Comparison of ENCODE assay signal across 20 cellular contexts in the genomic region with DNA sequence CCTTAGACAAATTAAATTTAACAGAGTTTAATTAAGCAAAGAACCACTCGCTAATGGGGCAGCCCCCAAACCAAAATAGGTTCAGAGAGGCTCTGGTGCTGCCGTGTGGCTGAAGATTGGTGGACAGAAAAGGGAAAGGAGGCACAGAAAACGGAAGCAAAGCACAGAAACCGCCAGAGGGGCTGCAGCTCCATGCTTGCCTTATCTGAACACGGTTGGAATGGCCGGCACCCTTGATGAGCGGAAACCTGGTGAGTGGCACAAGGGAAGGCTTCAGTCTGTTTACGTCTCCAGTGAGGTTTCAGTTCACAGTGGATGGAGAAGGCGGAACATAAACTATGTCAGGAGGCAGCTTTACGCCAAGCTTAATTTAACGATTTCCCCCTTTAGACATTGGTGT. TPM values are rescaled to one million over a fixed set of nuclear protein-coding genes. Genes with fewer than 3 reads are reported as not detected.
DNase-seq lines count a peak whose midpoint lies in the region; ATAC-seq and TF ChIP-seq lines count a peak whose summit lies in the region.
"Had no signal": no experiment of that assay in that cellular context is flagged by ENCODE, and none has a peak within 500 bp of the region (broad histone marks: within the 10 kb centered on the region; RNA-seq: fewer than 3 reads in every experiment).

No MANE protein-coding gene starts in this region.

- no peaks in the 10 kb centered on the region for H3K27me3 Mint-ChIP-seq in stimulated activated memory B cell treated with anti-CD40 and anti-IgM and Interleukin-4, amounts not matched to agents 10 μg/mL and 1 μg/mL and 100 μg/mL, for 72 hours

- peak overlapping the region; percentile 46 for H3K27ac Mint-ChIP-seq in stimulated activated memory B cell treated with anti-CD40 and anti-IgM and Interleukin-4, amounts not matched to agents 10 μg/mL and 1 μg/mL and 100 μg/mL, for 72 hours
- H3K27ac Mint-ChIP-seq: activated T-helper 17 cell treated with anti-CD3 and anti-CD28 coated beads, Interleukin-2, amount 50 U/mL, for 72 hours; HFFc6; WTC11 had no signal

- no peaks in the 10 kb centered on the region for H3K9me3 ChIP-seq in body of pancreas
- H3K9me3 ChIP-seq: heart right ventricle had no signal

- peak; percentile 60 for ATAC-seq in stimulated activated memory B cell treated with anti-CD40 and anti-IgM and Interleukin-4, amounts not matched to agents 10 μg/mL and 1 μg/mL and 100 μg/mL, for 72 hours
- no peak for ATAC-seq in body of pancreas
- ATAC-seq: activated T-helper 17 cell treated with anti-CD3 and anti-CD28 coated beads, Interleukin-2, amount 50 U/mL, for 72 hours; heart right ventricle; HepG2; WTC11 had no signal

- intact Hi-C loops in body of pancreas (cut with DNase I), result loop anchor here (5.0 kb wide), 1 partner anchor 45 kb away; no protein-coding TSS in a partner anchor

- no peaks in the 10 kb centered on the region for H3K27me3 ChIP-seq in body of pancreas
- H3K27me3 ChIP-seq: heart right ventricle had no signal

- TF ChIP-seq CTCF in GM10266 (IDR thresholded peaks at IDR 0.05; ENCODE audit: control insufficient read depth, insufficient read depth, low read depth, missing control alignments) (no peak), body of pancreas (IDR thresholded peaks at IDR 0.05) (no peak)

- peaks cover 7% of the 10 kb centered on the region for H3K4me1 ChIP-seq in body of pancreas

- WGBS in body of pancreas, 2 donors, result 72 to 82% methylated on average over 11 of the region's 11 CpGs

- no peak for TF ChIP-seq POLR2A in body of pancreas (IDR thresholded peaks at IDR 0.05)

- peaks cover 27% of the 10 kb centered on the region for H3K4me1 Mint-ChIP-seq in stimulated activated memory B cell treated with anti-CD40 and anti-IgM and Interleukin-4, amounts not matched to agents 10 μg/mL and 1 μg/mL and 100 μg/mL, for 72 hours

- H3K36me3 Mint-ChIP-seq in stimulated activated memory B cell treated with anti-CD40 and anti-IgM and Interleukin-4, amounts not matched to agents 10 μg/mL and 1 μg/mL and 100 μg/mL, for 72 hours, result no peaks in the 10 kb centered on the region
- H3K36me3 Mint-ChIP-seq: WTC11 had no signal

- H3K27ac ChIP-seq in body of pancreas, result no peak overlapping the region

- H3K9me3 Mint-ChIP-seq in stimulated activated memory B cell treated with anti-CD40 and anti-IgM and Interleukin-4, amounts not matched to agents 10 μg/mL and 1 μg/mL and 100 μg/mL, for 72 hours, result peaks cover 13% of the 10 kb centered on the region
- H3K9me3 Mint-ChIP-seq: activated T-helper 17 cell treated with anti-CD3 and anti-CD28 coated beads, Interleukin-2, amount 50 U/mL, for 72 hours; HFFc6; WTC11 had no signal

- H3K36me3 ChIP-seq in body of pancreas (replicated peaks in 1 of 2; ENCODE audit: insufficient read depth in 1 of 2, low read depth in 2 of 2), result no peaks in the 10 kb centered on the region
- H3K36me3 ChIP-seq: heart right ventricle had no signal

- peak overlapping the region; percentile 78 for H3K4me3 Mint-ChIP-seq in stimulated activated memory B cell treated with anti-CD40 and anti-IgM and Interleukin-4, amounts not matched to agents 10 μg/mL and 1 μg/mL and 100 μg/mL, for 72 hours
- H3K4me3 Mint-ChIP-seq: activated T-helper 17 cell treated with anti-CD3 and anti-CD28 coated beads, Interleukin-2, amount 50 U/mL, for 72 hours; HFFc6; WTC11 had no signal

- no peak overlapping the region for H3K4me3 ChIP-seq in body of pancreas

- DNase-seq in GM10266 (ENCODE audit: extremely low spot score) (peak; percentile 36), Kasumi-1 (lab: John Stamatoyannopoulos, UW) (peak; percentile 88 to 93), iPS-NIHi7 (ENCODE audit: extremely low spot score) (peak; percentile 10), body of pancreas (no peak), NCI-H1694 (lab: John Stamatoyannopoulos, UW) (no peak), SKM-1 (lab: John Stamatoyannopoulos, UW; ENCODE audit: unreplicated experiment) (no peak)
- DNase-seq: AML-193; HFFc6; mammary epithelial cell; NCI-H2029 treated with DMSO at 0.1 percent for 48 hours; SHP77 treated with DMSO at 0.1 percent for 48 hours; stimulated activated CD4-positive, alpha-beta T cell treated with anti-CD3 and anti-CD28 coated beads, Interleukin-2, amount 100 ng/mL, for 24 hours had no signal

RNA-seq across cellular contexts. Expression of a gene that starts 5.2 kb away (rescaled TPM):
- not detected for total RNA-seq in body of pancreas
- total RNA-seq: HepG2; HFFc6; mammary epithelial cell; NCI-H460; T-helper 1 cell treated with Interleukin-12 subunit alpha and Interleukin-12 subunit beta and Interleukin-4 antibody, amounts not matched to agents 30 ng/mL and 1 ng/mL, for 36 hours; temporal lobe; WTC11 had no signal

RNA-seq across cellular contexts. Expression of a gene that starts 22.6 kb away (rescaled TPM):
- 1 to 10 TPM in 1 of 2 donors, not detected in 1; 1.6 TPM for total RNA-seq in body of pancreas
- total RNA-seq: HepG2, HFFc6, mammary epithelial cell, NCI-H460, temporal lobe, WTC11 had no signal

RNA-seq across cellular contexts. Expression of a gene that starts 44.0 kb away (rescaled TPM):
- 10 to 100 TPM in 1 of 2 donors, 1 to 10 TPM in 1; 9.9 to 11.5 TPM for total RNA-seq in body of pancreas
- total RNA-seq: NCI-H460 had no signal

RNA-seq across cellular contexts. Expression of a gene that starts 50.2 kb away (rescaled TPM):
- 10 to 100 TPM; 40.2 to 83.4 TPM for total RNA-seq in body of pancreas

RNA-seq across cellular contexts. Expression of a gene that starts 58.1 kb away (rescaled TPM):
- 1 to 10 TPM; 3.4 to 3.6 TPM for total RNA-seq in body of pancreas
- total RNA-seq: activated T-helper 17 cell treated with anti-CD3 and anti-CD28 coated beads, Interleukin-2, amount 50 U/mL, for 72 hours; HFFc6; NCI-H460; T-helper 1 cell treated with Interleukin-12 subunit alpha and Interleukin-12 subunit beta and Interleukin-4 antibody, amounts not matched to agents 30 ng/mL and 1 ng/mL, for 36 hours; temporal lobe; WTC11 had no signal

Comparison
In these comparisons a context has a peak if more than half of its experiments do, and no peak if none do; other contexts are left out.
1. DNase-seq: peak in GM10266 (single experiment), Kasumi-1 (2 of 2) and iPS-NIHi7 (single experiment); none in body of pancreas (0 of 4), NCI-H1694 (single experiment) and SKM-1 (single experiment).